1 cellular context compared by ENCODE assay signal in the genomic region with DNA sequence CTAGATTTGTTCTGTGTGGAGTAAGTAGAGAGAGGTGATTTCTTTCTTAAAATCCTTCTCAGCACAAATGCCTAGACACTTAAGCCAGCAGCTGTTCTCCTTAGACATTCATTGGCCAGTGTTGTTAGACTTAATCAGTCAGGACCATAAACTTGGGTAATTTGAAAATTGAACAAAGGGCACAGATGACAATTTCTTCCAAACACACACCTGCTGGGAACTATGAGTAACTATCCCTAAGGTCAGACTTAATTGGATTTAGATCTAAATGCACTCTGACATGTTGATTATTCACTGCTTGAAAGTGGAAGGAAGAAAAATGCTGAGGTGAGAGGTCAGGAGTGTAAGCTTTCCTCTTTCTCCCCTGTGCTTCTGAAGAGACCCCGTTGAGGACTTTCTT.
TF ChIP-seq lines count a peak whose summit lies in the region.

No MANE protein-coding gene starts in this region.

TF ChIP-seq in SK-N-SH, 30 proteins besides CTCF, POLR2A, EP300 and RAD21 (continued from another document):
- TF ChIP-seq, protein P1, sequence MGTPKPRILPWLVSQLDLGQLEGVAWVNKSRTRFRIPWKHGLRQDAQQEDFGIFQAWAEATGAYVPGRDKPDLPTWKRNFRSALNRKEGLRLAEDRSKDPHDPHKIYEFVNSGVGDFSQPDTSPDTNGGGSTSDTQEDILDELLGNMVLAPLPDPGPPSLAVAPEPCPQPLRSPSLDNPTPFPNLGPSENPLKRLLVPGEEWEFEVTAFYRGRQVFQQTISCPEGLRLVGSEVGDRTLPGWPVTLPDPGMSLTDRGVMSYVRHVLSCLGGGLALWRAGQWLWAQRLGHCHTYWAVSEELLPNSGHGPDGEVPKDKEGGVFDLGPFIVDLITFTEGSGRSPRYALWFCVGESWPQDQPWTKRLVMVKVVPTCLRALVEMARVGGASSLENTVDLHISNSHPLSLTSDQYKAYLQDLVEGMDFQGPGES (IDR thresholded peaks at IDR 0.05; ENCODE audit: low read depth, low read length), result no peak
- TF ChIP-seq, protein P2, sequence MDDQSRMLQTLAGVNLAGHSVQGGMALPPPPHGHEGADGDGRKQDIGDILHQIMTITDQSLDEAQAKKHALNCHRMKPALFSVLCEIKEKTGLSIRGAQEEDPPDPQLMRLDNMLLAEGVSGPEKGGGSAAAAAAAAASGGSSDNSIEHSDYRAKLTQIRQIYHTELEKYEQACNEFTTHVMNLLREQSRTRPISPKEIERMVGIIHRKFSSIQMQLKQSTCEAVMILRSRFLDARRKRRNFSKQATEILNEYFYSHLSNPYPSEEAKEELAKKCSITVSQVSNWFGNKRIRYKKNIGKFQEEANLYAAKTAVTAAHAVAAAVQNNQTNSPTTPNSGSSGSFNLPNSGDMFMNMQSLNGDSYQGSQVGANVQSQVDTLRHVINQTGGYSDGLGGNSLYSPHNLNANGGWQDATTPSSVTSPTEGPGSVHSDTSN (IDR thresholded peaks at IDR 0.05), result no peak
- no peak for TF ChIP-seq MXI1 (IDR thresholded peaks at IDR 0.05; ENCODE audit: low read depth, low read length)
- TF ChIP-seq FOXJ3 (CRISPR knock-in tag; IDR thresholded peaks at IDR 0.05), result no peak
- no peak for TF ChIP-seq YY1 (IDR thresholded peaks at IDR 0.05; ENCODE audit: low read depth)
- no peak for TF ChIP-seq MEF2A (IDR thresholded peaks at IDR 0.05; ENCODE audit: borderline replicate concordance, low read depth)
